Comparison of ENCODE assay signal across 33 cellular contexts in the genomic region with DNA sequence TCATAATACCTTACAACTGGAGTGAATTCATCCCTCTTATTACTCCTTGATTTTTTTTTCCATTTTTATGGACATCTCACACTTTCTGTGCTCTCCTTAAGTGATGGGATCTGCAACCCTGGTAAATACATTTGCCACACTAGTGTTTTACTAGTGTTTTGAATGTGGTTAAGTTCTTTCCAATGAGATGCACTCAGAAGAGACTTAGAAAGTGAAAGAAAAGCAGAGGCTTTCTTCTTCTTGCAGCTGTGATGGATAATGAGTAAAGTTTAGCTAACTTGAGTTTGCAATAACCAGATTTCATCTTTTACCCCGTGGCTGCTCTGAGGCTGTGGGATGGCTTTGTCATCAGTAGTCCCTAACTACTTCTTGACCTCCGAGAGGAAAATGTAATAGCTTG.
DNase-seq lines count a peak whose midpoint lies in the region; ATAC-seq and TF ChIP-seq lines count a peak whose summit lies in the region.
"Had no signal": no experiment of that assay in that cellular context is flagged by ENCODE, and none has a peak within 500 bp of the region (broad histone marks: within the 10 kb centered on the region; RNA-seq: fewer than 3 reads in every experiment).

No MANE protein-coding gene starts in this region.

- H3K27ac ChIP-seq in KMS-11 = peak overlapping the region; percentile 41; the same call in 1 of the 2 replicates
- H3K27ac ChIP-seq: A549, body of pancreas, heart left ventricle, ovary, SJSA1, skin epidermis, suprapubic skin, upper lobe of right lung had no signal

- intact Hi-C loops in activated naive CD4-positive, alpha-beta T cell treated with anti-CD3 and anti-CD28 coated beads for 36 hours (cut with micrococcal nuclease) = no loop called here

- H3K27ac Mint-ChIP-seq in stimulated activated effector memory CD8-positive, alpha-beta T cell treated with anti-CD3 and anti-CD28 coated beads, Interleukin-12 subunit alpha, Interleukin-12 subunit beta, amount 100 ng/mL, for 72 hours = no peak overlapping the region
- H3K27ac Mint-ChIP-seq in activated naive CD4-positive, alpha-beta T cell treated with anti-CD3 and anti-CD28 coated beads for 36 hours = no peak overlapping the region
- H3K27ac Mint-ChIP-seq: activated CD8-positive, alpha-beta T cell treated with anti-CD3 and anti-CD28 coated beads for 36 hours; CD4-positive, CD25-positive, alpha-beta regulatory T cell had no signal

- H4K20me1 ChIP-seq in KMS-11 (ENCODE audit: insufficient read depth) = no peaks in the 10 kb centered on the region

- no peaks in the 10 kb centered on the region for H3K79me2 ChIP-seq in KMS-11 (ENCODE audit: insufficient read depth, low read depth)

- H3K36me3 ChIP-seq in KMS-11 (ENCODE audit: insufficient read depth) = no peaks in the 10 kb centered on the region
- H3K36me3 ChIP-seq: heart left ventricle, ovary, SJSA1, suprapubic skin, upper lobe of right lung had no signal

- H3K4me2 ChIP-seq in KMS-11 = peak overlapping the region; percentile 96
- H3K4me2 ChIP-seq: A549 had no signal

- H3K36me3 Mint-ChIP-seq in stimulated activated effector memory CD8-positive, alpha-beta T cell treated with anti-CD3 and anti-CD28 coated beads, Interleukin-12 subunit alpha, Interleukin-12 subunit beta, amount 100 ng/mL, for 72 hours = no peaks in the 10 kb centered on the region
- H3K36me3 Mint-ChIP-seq in activated naive CD4-positive, alpha-beta T cell treated with anti-CD3 and anti-CD28 coated beads for 36 hours (ENCODE audit: low read depth) = no peaks in the 10 kb centered on the region
- H3K36me3 Mint-ChIP-seq: CD4-positive, CD25-positive, alpha-beta regulatory T cell had no signal

- no peak overlapping the region for H3K4me3 ChIP-seq in KMS-11 (IDR thresholded peaks at IDR 0.05; ENCODE audit: insufficient read depth, low read depth, low read length)
- H3K4me3 ChIP-seq: A549, body of pancreas, heart left ventricle, ovary, SJSA1, skin epidermis, suprapubic skin, upper lobe of right lung had no signal

- peak; percentile 89 for ATAC-seq in GM18511 (IDR thresholded peaks at IDR 0.05; ENCODE audit: unreplicated experiment)
- peak; percentile 91 for ATAC-seq in GM19397 (IDR thresholded peaks at IDR 0.05; ENCODE audit: unreplicated experiment)
- ATAC-seq in HG02852 (IDR thresholded peaks at IDR 0.05; ENCODE audit: unreplicated experiment) = peak; percentile 73
- no peak for ATAC-seq in stimulated activated effector memory CD8-positive, alpha-beta T cell treated with anti-CD3 and anti-CD28 coated beads, Interleukin-12 subunit alpha, Interleukin-12 subunit beta, amount 100 ng/mL, for 72 hours
- ATAC-seq: A549; activated CD8-positive, alpha-beta T cell treated with anti-CD3 and anti-CD28 coated beads for 36 hours; body of pancreas; esophagus mucosa; HCT116; heart left ventricle; left ventricle myocardium superior; upper lobe of right lung had no signal

- no peaks in the 10 kb centered on the region for H3K27me3 Mint-ChIP-seq in activated naive CD4-positive, alpha-beta T cell treated with anti-CD3 and anti-CD28 coated beads for 36 hours (ENCODE audit: low read depth)
- H3K27me3 Mint-ChIP-seq: activated CD8-positive, alpha-beta T cell treated with anti-CD3 and anti-CD28 coated beads for 36 hours; CD4-positive, CD25-positive, alpha-beta regulatory T cell had no signal

- no peaks in the 10 kb centered on the region for H3K4me1 Mint-ChIP-seq in stimulated activated effector memory CD8-positive, alpha-beta T cell treated with anti-CD3 and anti-CD28 coated beads, Interleukin-12 subunit alpha, Interleukin-12 subunit beta, amount 100 ng/mL, for 72 hours
- no peaks in the 10 kb centered on the region for H3K4me1 Mint-ChIP-seq in activated naive CD4-positive, alpha-beta T cell treated with anti-CD3 and anti-CD28 coated beads for 36 hours (ENCODE audit: low read depth)
- H3K4me1 Mint-ChIP-seq: CD4-positive, CD25-positive, alpha-beta regulatory T cell; neural crest cell had no signal

- H3K4me1 ChIP-seq in KMS-11 (ENCODE audit: low read depth, poor library complexity, severe bottlenecking) = peaks cover 34% of the 10 kb centered on the region
- H3K4me1 ChIP-seq: A549, body of pancreas, heart left ventricle, SJSA1, suprapubic skin, upper lobe of right lung had no signal

- DNase-seq in stimulated activated CD4-positive, alpha-beta T cell treated with anti-CD3 and anti-CD28 coated beads, Interleukin-4, amount 100 ng/mL, for 4 hours = no peak
- no peak for DNase-seq in stimulated activated effector memory CD8-positive, alpha-beta T cell treated with anti-CD3 and anti-CD28 coated beads, Interleukin-12 subunit alpha, Interleukin-12 subunit beta, amount 100 ng/mL, for 72 hours (ENCODE audit: low spot score in 2 of 2)
- no peak for DNase-seq in activated naive CD4-positive, alpha-beta T cell treated with anti-CD3 and anti-CD28 coated beads for 36 hours
- no peak for DNase-seq in NCI-H1092 treated with DMSO at 0.1 percent for 48 hours (lab: John Stamatoyannopoulos, UW)
- DNase-seq: activated CD8-positive, alpha-beta memory T cell treated with anti-CD3 and anti-CD28 coated beads, Interleukin-2, amount 50 U/mL, for 48 hours; activated CD8-positive, alpha-beta T cell treated with anti-CD3 and anti-CD28 coated beads for 36 hours; activated naive CD4-positive, alpha-beta T cell treated with anti-CD3 and anti-CD28 coated beads, Interleukin-2, amount 50 U/mL, for 16 hours; AML-193; body of pancreas; CD4-positive, CD25-positive, alpha-beta regulatory T cell; dermis blood vessel endothelial cell; heart left ventricle; left ventricle myocardium superior; mesendoderm; NCI-H1092; NCI-H1694 treated with DMSO at 0.1 percent for 48 hours; NCI-H446 treated with DMSO at 0.1 percent for 48 hours; ovary; RPMI8226; stimulated activated naive CD4-positive, alpha-beta T cell treated with Interleukin-2 at 50 U/mL for 16 hours; T-helper 9 cell; upper lobe of right lung had no signal

- peak overlapping the region; percentile 8; the same call in 1 of the 2 replicates for H2AFZ ChIP-seq in KMS-11 (ENCODE audit: low read depth)

- no peak overlapping the region for H3K9ac ChIP-seq in KMS-11

- peaks cover 19% of the 10 kb centered on the region for H3K9me3 Mint-ChIP-seq in stimulated activated effector memory CD8-positive, alpha-beta T cell treated with anti-CD3 and anti-CD28 coated beads, Interleukin-12 subunit alpha, Interleukin-12 subunit beta, amount 100 ng/mL, for 72 hours
- peaks cover 9% of the 10 kb centered on the region for H3K9me3 Mint-ChIP-seq in activated naive CD4-positive, alpha-beta T cell treated with anti-CD3 and anti-CD28 coated beads for 36 hours

- no peaks in the 10 kb centered on the region for H3K27me3 ChIP-seq in KMS-11 (ENCODE audit: insufficient read depth, low read depth)
- H3K27me3 ChIP-seq: body of pancreas, heart left ventricle, ovary, SJSA1, suprapubic skin, upper lobe of right lung had no signal

- CTCF ChIA-PET in activated naive CD4-positive, alpha-beta T cell treated with anti-CD3 and anti-CD28 coated beads for 36 hours (lab: Charles Lee) = no interaction called here

- H3K4me3 Mint-ChIP-seq in stimulated activated effector memory CD8-positive, alpha-beta T cell treated with anti-CD3 and anti-CD28 coated beads, Interleukin-12 subunit alpha, Interleukin-12 subunit beta, amount 100 ng/mL, for 72 hours = no peak overlapping the region
- no peak overlapping the region for H3K4me3 Mint-ChIP-seq in activated naive CD4-positive, alpha-beta T cell treated with anti-CD3 and anti-CD28 coated beads for 36 hours
- H3K4me3 Mint-ChIP-seq: activated CD8-positive, alpha-beta T cell treated with anti-CD3 and anti-CD28 coated beads for 36 hours; CD4-positive, CD25-positive, alpha-beta regulatory T cell; neural crest cell had no signal

- no peak for TF ChIP-seq CTCF in KMS-11 (conservative IDR thresholded peaks at IDR 0.05; ENCODE audit: low read depth, low read length)
